In genomic region chr19:19361075-19361594, GRCh38 we compare ENCODE assay signal across 1 cellular context.
TF ChIP-seq lines count a peak whose summit lies in the region.

No MANE protein-coding gene starts in this region.

TF ChIP-seq in WTC11, 78 proteins besides CTCF, POLR2A, EP300 and RAD21 (continued from another document):
- TF ChIP-seq, protein P1, sequence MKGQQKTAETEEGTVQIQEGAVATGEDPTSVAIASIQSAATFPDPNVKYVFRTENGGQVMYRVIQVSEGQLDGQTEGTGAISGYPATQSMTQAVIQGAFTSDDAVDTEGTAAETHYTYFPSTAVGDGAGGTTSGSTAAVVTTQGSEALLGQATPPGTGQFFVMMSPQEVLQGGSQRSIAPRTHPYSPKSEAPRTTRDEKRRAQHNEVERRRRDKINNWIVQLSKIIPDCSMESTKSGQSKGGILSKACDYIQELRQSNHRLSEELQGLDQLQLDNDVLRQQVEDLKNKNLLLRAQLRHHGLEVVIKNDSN (CRISPR knock-in tag; IDR thresholded peaks at IDR 0.05) = peak; percentile 69; the same call in 1 of the 2 replicates
- TF ChIP-seq ZNF671 (CRISPR knock-in tag; IDR thresholded peaks at IDR 0.05) (no peak), ARID4B (CRISPR knock-in tag; IDR thresholded peaks at IDR 0.05; ENCODE audit: borderline replicate concordance) (no peak), ZNF416 (CRISPR knock-in tag; IDR thresholded peaks at IDR 0.05) (no peak), ZNF396 (CRISPR knock-in tag; IDR thresholded peaks at IDR 0.05; ENCODE audit: borderline replicate concordance) (no peak), NR1H2 (CRISPR knock-in tag; IDR thresholded peaks at IDR 0.05) (no peak), GRHL2 (CRISPR knock-in tag; IDR thresholded peaks at IDR 0.05; ENCODE audit: insufficient replicate concordance, severe bottlenecking) (no peak), ZBTB21 (CRISPR knock-in tag; IDR thresholded peaks at IDR 0.05; ENCODE audit: borderline replicate concordance) (no peak), ZNF138 (CRISPR knock-in tag; conservative IDR thresholded peaks at IDR 0.05) (no peak), ZMAT4 (CRISPR knock-in tag; IDR thresholded peaks at IDR 0.05) (no peak), TEAD4 (CRISPR knock-in tag; IDR thresholded peaks at IDR 0.05) (no peak), FOXP4 (CRISPR knock-in tag; IDR thresholded peaks at IDR 0.05) (no peak), ZNF532 (CRISPR knock-in tag; IDR thresholded peaks at IDR 0.05; ENCODE audit: borderline replicate concordance) (no peak), HMGXB4 (CRISPR knock-in tag; IDR thresholded peaks at IDR 0.05) (no peak), SOX15 (CRISPR knock-in tag; IDR thresholded peaks at IDR 0.05) (no peak)
- TF ChIP-seq, protein P2, sequence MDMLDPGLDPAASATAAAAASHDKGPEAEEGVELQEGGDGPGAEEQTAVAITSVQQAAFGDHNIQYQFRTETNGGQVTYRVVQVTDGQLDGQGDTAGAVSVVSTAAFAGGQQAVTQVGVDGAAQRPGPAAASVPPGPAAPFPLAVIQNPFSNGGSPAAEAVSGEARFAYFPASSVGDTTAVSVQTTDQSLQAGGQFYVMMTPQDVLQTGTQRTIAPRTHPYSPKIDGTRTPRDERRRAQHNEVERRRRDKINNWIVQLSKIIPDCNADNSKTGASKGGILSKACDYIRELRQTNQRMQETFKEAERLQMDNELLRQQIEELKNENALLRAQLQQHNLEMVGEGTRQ (CRISPR knock-in tag; IDR thresholded peaks at IDR 0.05) = peak; percentile 79
- TF ChIP-seq, protein P3, sequence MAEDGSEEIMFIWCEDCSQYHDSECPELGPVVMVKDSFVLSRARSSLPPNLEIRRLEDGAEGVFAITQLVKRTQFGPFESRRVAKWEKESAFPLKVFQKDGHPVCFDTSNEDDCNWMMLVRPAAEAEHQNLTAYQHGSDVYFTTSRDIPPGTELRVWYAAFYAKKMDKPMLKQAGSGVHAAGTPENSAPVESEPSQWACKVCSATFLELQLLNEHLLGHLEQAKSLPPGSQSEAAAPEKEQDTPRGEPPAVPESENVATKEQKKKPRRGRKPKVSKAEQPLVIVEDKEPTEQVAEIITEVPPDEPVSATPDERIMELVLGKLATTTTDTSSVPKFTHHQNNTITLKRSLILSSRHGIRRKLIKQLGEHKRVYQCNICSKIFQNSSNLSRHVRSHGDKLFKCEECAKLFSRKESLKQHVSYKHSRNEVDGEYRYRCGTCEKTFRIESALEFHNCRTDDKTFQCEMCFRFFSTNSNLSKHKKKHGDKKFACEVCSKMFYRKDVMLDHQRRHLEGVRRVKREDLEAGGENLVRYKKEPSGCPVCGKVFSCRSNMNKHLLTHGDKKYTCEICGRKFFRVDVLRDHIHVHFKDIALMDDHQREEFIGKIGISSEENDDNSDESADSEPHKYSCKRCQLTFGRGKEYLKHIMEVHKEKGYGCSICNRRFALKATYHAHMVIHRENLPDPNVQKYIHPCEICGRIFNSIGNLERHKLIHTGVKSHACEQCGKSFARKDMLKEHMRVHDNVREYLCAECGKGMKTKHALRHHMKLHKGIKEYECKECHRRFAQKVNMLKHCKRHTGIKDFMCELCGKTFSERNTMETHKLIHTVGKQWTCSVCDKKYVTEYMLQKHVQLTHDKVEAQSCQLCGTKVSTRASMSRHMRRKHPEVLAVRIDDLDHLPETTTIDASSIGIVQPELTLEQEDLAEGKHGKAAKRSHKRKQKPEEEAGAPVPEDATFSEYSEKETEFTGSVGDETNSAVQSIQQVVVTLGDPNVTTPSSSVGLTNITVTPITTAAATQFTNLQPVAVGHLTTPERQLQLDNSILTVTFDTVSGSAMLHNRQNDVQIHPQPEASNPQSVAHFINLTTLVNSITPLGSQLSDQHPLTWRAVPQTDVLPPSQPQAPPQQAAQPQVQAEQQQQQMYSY (CRISPR knock-in tag; IDR thresholded peaks at IDR 0.05) = no peak
- TF ChIP-seq, protein P4, sequence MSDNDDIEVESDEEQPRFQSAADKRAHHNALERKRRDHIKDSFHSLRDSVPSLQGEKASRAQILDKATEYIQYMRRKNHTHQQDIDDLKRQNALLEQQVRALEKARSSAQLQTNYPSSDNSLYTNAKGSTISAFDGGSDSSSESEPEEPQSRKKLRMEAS (CRISPR knock-in tag; IDR thresholded peaks at IDR 0.05) = peak; percentile 65; the same call in 1 of the 2 replicates
